Comparison of ENCODE assay signal across 8 cellular contexts in genomic region chr2:203579131-203579643, GRCh38. TPM values are rescaled to one million over a fixed set of nuclear protein-coding genes. Genes with fewer than 3 reads are reported as not detected.
DNase-seq lines count a peak whose midpoint lies in the region; ATAC-seq lines count a peak whose summit lies in the region.

No MANE protein-coding gene starts in this region.

- DNase-seq in DMS153 treated with DMSO at 0.1 percent for 48 hours (lab: John Stamatoyannopoulos, UW; ENCODE audit: unreplicated experiment) (peak; percentile 45), RPMI7951 (ENCODE audit: low read depth) (peak; percentile 51), fibroblast of peridontal ligament (ENCODE audit: extremely low read depth) (peak; percentile 81), AML-193 (lab: John Stamatoyannopoulos, UW) (no peak), hypothalamus (lab: John Stamatoyannopoulos, UW) (no peak)
- peak; percentile 8 to 30 (median 20) for DNase-seq in stimulated activated CD4-positive, alpha-beta T cell treated with anti-CD3 and anti-CD28 coated beads, TNF-alpha, amount 100 ng/mL, for 48 hours (ENCODE audit: low read depth in 3 of 3)

- ATAC-seq in GM19328 (IDR thresholded peaks at IDR 0.05; ENCODE audit: unreplicated experiment) (peak; percentile 86), HG03159 (IDR thresholded peaks at IDR 0.05; ENCODE audit: unreplicated experiment) (peak; percentile 88)

RNA-seq across cellular contexts. Expression of gene RAPH1, which starts 44.1 kb away (rescaled TPM):
- total RNA-seq in RPMI7951 (2014; rRNA removed; shearing (Covaris generic)): 9.3 and 9.4 TPM in 2 replicates

Comparison
In these comparisons a context has a peak if more than half of its experiments do, and no peak if none do; other contexts are left out.
1. DNase-seq: peak in DMS153 treated with DMSO at 0.1 percent for 48 hours (single experiment), RPMI7951 (single experiment), fibroblast of peridontal ligament (single experiment) and stimulated activated CD4-positive, alpha-beta T cell treated with anti-CD3 and anti-CD28 coated beads, TNF-alpha, amount 100 ng/mL, for 48 hours (3 of 3); none in AML-193 (0 of 2) and hypothalamus (0 of 51).